Comparison of ENCODE assay signal across 1 cellular context in the genomic region with DNA sequence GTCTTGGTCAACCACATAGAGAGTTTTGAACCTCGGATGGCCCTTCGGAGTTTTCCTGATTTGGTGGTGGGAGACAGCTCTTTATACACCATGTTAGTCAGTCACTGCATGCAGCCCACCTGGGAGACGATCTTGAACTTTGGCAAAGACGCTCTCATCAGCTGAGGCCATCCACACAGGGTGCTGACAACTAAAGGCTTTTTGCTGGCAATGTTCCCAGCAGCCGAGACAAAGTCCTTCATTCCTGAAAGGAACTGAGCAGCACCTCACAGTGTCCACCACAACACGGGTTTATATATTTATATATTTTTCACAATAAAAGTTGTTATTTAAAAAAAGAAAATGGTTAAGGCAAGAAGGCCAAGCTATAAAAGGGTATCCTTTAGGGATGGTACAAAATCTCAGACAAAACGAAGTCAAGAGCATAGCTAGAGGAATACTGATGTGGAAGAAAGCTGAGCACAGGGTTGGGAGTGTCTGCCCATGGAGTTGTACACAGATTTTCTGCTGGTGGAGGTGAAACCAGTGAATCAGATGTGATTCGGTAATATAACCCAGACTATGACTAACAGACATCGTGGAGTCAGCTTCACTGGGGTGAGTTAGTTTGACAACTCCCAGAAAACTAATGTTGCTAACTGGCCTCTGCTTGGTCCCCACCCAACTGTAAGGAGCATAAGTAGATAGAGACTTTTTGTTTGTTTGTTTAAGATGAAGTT.
TF ChIP-seq lines count a peak whose summit lies in the region.

No MANE protein-coding gene starts in this region.

TF ChIP-seq in HepG2, 621 proteins besides CTCF, POLR2A, EP300 and RAD21 (continued from another document):
- TF ChIP-seq, protein P1, sequence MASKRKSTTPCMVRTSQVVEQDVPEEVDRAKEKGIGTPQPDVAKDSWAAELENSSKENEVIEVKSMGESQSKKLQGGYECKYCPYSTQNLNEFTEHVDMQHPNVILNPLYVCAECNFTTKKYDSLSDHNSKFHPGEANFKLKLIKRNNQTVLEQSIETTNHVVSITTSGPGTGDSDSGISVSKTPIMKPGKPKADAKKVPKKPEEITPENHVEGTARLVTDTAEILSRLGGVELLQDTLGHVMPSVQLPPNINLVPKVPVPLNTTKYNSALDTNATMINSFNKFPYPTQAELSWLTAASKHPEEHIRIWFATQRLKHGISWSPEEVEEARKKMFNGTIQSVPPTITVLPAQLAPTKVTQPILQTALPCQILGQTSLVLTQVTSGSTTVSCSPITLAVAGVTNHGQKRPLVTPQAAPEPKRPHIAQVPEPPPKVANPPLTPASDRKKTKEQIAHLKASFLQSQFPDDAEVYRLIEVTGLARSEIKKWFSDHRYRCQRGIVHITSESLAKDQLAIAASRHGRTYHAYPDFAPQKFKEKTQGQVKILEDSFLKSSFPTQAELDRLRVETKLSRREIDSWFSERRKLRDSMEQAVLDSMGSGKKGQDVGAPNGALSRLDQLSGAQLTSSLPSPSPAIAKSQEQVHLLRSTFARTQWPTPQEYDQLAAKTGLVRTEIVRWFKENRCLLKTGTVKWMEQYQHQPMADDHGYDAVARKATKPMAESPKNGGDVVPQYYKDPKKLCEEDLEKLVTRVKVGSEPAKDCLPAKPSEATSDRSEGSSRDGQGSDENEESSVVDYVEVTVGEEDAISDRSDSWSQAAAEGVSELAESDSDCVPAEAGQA (IDR thresholded peaks at IDR 0.05; ENCODE audit: low read depth) = no peak
- TF ChIP-seq, protein P1 (CRISPR knock-in tag; IDR thresholded peaks at IDR 0.05; ENCODE audit: borderline replicate concordance) = no peak
- TF ChIP-seq SOX13 (IDR thresholded peaks at IDR 0.05) = no peak
- TF ChIP-seq SOX13 (CRISPR knock-in tag; conservative IDR thresholded peaks at IDR 0.05 in 1 of 2, IDR thresholded peaks at IDR 0.05 in 1 of 2) = 0 out of 4 replicates have a peak, but pooled peaks of 1 of the 2 experiments have one; percentile 11
- no peak for TF ChIP-seq ZNF20 (CRISPR knock-in tag; IDR thresholded peaks at IDR 0.05)
- no peak for TF ChIP-seq MXD4 (CRISPR knock-in tag; IDR thresholded peaks at IDR 0.05)
- TF ChIP-seq BCL6 (CRISPR knock-in tag; IDR thresholded peaks at IDR 0.05) = 0 out of 2 replicates have a peak, but pooled peaks have one; percentile 38
- no peak for TF ChIP-seq ZNF773 (CRISPR knock-in tag; IDR thresholded peaks at IDR 0.05; ENCODE audit: borderline replicate concordance)
- TF ChIP-seq ZNF432 (CRISPR knock-in tag; IDR thresholded peaks at IDR 0.05; ENCODE audit: borderline replicate concordance) = no peak
- no peak for TF ChIP-seq ZBTB21 (CRISPR knock-in tag; IDR thresholded peaks at IDR 0.05)
- TF ChIP-seq ZSCAN30 (CRISPR knock-in tag; IDR thresholded peaks at IDR 0.05) = no peak
- TF ChIP-seq, protein P2, sequence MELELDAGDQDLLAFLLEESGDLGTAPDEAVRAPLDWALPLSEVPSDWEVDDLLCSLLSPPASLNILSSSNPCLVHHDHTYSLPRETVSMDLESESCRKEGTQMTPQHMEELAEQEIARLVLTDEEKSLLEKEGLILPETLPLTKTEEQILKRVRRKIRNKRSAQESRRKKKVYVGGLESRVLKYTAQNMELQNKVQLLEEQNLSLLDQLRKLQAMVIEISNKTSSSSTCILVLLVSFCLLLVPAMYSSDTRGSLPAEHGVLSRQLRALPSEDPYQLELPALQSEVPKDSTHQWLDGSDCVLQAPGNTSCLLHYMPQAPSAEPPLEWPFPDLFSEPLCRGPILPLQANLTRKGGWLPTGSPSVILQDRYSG (CRISPR knock-in tag; IDR thresholded peaks at IDR 0.05) = no peak
- TF ChIP-seq CENPX (CRISPR knock-in tag; IDR thresholded peaks at IDR 0.05) = no peak
- no peak for TF ChIP-seq RXRA (CRISPR knock-in tag; IDR thresholded peaks at IDR 0.05)
- peak; percentile 63 for TF ChIP-seq HNF4A (CRISPR knock-in tag; IDR thresholded peaks at IDR 0.05)
- no peak for TF ChIP-seq ZEB1 (IDR thresholded peaks at IDR 0.05; ENCODE audit: insufficient replicate concordance, low read depth)
- TF ChIP-seq, protein P3, sequence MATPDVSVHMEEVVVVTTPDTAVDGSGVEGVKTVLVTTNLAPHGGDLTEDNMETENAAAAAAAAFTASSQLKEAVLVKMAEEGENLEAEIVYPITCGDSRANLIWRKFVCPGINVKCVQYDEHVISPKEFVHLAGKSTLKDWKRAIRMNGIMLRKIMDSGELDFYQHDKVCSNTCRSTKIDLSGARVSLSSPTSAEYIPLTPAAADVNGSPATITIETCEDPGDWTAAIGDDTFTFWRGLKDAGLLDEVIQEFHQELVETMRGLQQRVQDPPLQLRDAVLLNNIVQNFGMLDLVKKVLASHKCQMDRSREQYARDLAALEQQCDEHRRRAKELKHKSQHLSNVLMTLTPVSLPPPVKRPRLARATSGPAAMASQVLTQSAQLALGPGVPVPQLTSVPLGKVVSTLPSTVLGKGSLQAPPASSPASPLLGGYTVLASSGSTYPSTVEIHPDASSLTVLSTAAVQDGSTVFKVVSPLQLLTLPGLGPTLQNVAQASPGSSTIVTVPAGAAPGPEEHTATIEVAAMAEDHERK (CRISPR knock-in tag; IDR thresholded peaks at IDR 0.05; ENCODE audit: low read depth) = no peak
- TF ChIP-seq, protein P4, sequence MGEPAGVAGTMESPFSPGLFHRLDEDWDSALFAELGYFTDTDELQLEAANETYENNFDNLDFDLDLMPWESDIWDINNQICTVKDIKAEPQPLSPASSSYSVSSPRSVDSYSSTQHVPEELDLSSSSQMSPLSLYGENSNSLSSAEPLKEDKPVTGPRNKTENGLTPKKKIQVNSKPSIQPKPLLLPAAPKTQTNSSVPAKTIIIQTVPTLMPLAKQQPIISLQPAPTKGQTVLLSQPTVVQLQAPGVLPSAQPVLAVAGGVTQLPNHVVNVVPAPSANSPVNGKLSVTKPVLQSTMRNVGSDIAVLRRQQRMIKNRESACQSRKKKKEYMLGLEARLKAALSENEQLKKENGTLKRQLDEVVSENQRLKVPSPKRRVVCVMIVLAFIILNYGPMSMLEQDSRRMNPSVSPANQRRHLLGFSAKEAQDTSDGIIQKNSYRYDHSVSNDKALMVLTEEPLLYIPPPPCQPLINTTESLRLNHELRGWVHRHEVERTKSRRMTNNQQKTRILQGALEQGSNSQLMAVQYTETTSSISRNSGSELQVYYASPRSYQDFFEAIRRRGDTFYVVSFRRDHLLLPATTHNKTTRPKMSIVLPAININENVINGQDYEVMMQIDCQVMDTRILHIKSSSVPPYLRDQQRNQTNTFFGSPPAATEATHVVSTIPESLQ (CRISPR knock-in tag; conservative IDR thresholded peaks at IDR 0.05) = no peak
- TF ChIP-seq, protein P5, sequence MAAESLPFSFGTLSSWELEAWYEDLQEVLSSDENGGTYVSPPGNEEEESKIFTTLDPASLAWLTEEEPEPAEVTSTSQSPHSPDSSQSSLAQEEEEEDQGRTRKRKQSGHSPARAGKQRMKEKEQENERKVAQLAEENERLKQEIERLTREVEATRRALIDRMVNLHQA (CRISPR knock-in tag; IDR thresholded peaks at IDR 0.05) = no peak
- TF ChIP-seq, protein P6, sequence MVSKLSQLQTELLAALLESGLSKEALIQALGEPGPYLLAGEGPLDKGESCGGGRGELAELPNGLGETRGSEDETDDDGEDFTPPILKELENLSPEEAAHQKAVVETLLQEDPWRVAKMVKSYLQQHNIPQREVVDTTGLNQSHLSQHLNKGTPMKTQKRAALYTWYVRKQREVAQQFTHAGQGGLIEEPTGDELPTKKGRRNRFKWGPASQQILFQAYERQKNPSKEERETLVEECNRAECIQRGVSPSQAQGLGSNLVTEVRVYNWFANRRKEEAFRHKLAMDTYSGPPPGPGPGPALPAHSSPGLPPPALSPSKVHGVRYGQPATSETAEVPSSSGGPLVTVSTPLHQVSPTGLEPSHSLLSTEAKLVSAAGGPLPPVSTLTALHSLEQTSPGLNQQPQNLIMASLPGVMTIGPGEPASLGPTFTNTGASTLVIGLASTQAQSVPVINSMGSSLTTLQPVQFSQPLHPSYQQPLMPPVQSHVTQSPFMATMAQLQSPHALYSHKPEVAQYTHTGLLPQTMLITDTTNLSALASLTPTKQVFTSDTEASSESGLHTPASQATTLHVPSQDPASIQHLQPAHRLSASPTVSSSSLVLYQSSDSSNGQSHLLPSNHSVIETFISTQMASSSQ (IDR thresholded peaks at IDR 0.05; ENCODE audit: low read depth) = no peak
- TF ChIP-seq, protein P6 (CRISPR knock-in tag; IDR thresholded peaks at IDR 0.05; ENCODE audit: borderline replicate concordance) = no peak
- TF ChIP-seq TOPORS (CRISPR knock-in tag; IDR thresholded peaks at IDR 0.05) = no peak
- TF ChIP-seq ZBTB8A (CRISPR knock-in tag; IDR thresholded peaks at IDR 0.05; ENCODE audit: borderline replicate concordance, low read depth) = no peak
